Comparison of ENCODE assay signal across 7 cellular contexts in the genomic region with DNA sequence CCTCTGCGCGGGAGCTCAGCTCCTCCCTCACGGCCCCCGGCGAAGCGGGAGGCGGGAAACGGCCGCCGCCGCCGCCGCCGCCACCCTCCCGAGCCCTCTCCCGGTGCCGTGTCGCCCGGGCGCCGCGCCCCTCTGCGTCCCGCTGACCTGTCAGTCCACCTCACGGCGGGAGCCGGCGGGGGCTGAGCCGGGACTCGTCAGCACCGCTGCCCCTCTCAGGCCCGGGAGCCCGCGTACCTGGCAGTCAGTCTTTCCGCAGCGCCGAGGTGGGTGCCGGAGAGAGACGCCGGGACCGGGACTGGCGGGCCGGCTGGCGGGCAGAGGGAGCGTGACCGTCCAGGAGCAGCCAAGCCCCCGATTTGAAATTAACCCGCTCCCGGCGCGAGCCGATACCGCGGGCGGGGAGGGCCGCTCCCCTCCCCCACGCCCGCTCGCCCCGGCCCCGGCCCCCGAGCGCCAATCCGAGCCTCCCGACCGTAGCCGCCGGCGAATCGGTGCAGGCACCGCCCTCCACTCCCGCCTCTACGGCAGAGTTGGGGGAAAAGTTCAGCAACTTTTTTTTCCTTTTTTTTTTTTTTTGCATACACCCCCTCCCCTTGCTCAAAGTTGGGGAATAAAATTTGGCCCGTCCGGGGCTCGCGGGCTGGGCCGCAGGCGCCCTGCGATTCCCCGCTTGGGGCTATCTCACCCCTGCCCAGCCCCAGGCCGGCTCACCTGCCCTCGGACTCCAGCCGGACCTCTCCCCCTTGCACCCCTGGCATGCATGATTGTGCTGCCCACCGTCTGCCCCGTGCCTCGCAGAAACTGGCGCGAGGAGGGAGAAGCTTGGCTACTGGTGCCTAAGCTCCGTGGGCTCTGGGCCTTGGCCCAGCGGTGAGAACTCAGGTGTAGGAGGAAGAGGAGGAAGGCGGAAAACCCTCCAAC. TPM values are rescaled to one million over a fixed set of nuclear protein-coding genes. Genes with fewer than 3 reads are reported as not detected.
DNase-seq lines count a peak whose midpoint lies in the region; ATAC-seq, FAIRE-seq and TF ChIP-seq lines count a peak whose summit lies in the region.

No MANE protein-coding gene starts in this region.

- no peak for TF ChIP-seq CTCF in psoas muscle (IDR thresholded peaks at IDR 0.05)

- WGBS in psoas muscle, 3 donors: 1% methylated on average over 43 to 92 of the region's 92 CpGs

- intact Hi-C loops in psoas muscle (cut with DNase I): loop anchor here in 1 of 2 donors (10.0 kb wide), 1 partner anchor 57 kb away; no protein-coding TSS in a partner anchor

- H3K9me3 ChIP-seq in HUES48 (ENCODE audit: control insufficient read depth, insufficient read depth, low read length): no peaks in the 10 kb centered on the region
- no peaks in the 10 kb centered on the region for H3K9me3 ChIP-seq in psoas muscle

- FAIRE-seq in GM12892 (lab: Jason Lieb, UNC): peak; percentile 48

- DNase-seq in GM12892 (ENCODE audit: insufficient read length) (peak; percentile 74), glomerular visceral epithelial cell (ENCODE audit: extremely low spot score) (peak; percentile 46), psoas muscle (peak; percentile 36 to 65), anterior cingulate cortex (lab: John Stamatoyannopoulos, UW) (no peak)
- peak; percentile 3 for DNase-seq in activated CD4-positive, alpha-beta T cell treated with anti-CD3 and anti-CD28 coated beads, Interleukin-2, amount 50 U/mL, for 1 hour

- peaks cover 27% of the 10 kb centered on the region for H3K27me3 ChIP-seq in HUES48 (ENCODE audit: control insufficient read depth, insufficient read depth, low read length)
- peaks cover 0 to 27% (median 9%) of the 10 kb centered on the region in 3 donors for H3K27me3 ChIP-seq in psoas muscle (ENCODE audit: insufficient read depth in 3 of 3, low read length in 2 of 3)

- no peaks in the 10 kb centered on the region for H3K4me1 ChIP-seq in HUES48 (ENCODE audit: control insufficient read depth, insufficient read depth, low read length)
- peaks cover 10% of the 10 kb centered on the region for H3K4me1 ChIP-seq in psoas muscle

- ATAC-seq in GM21529 (IDR thresholded peaks at IDR 0.05; ENCODE audit: unreplicated experiment) (peak; percentile 40), psoas muscle (peak; percentile 4 to 32 (median 20))

- peak overlapping the region; percentile 72 for H3K4me3 ChIP-seq in HUES48 (ENCODE audit: low read depth, low read length)
- peak overlapping the region; percentile 81 for H3K4me3 ChIP-seq in psoas muscle

- H3K9ac ChIP-seq in HUES48 (ENCODE audit: low read depth, low read length): peak overlapping the region; percentile 82; the same call in 1 of the 2 replicates

- no peak; the same call in 1 of the 2 replicates for TF ChIP-seq POLR2A in GM12892 (IDR thresholded peaks at IDR 0.05; ENCODE audit: low read depth, low read length)

- H3K36me3 ChIP-seq in HUES48 (ENCODE audit: control insufficient read depth, insufficient read depth, low read length): peaks cover 29% of the 10 kb centered on the region
- no peaks in the 10 kb centered on the region for H3K36me3 ChIP-seq in psoas muscle (ENCODE audit: insufficient read depth in 1 of 2, low read depth in 1 of 2)

- H3K27ac ChIP-seq in HUES48 (ENCODE audit: low read depth, low read length): peak overlapping the region; percentile 85
- H3K27ac ChIP-seq in psoas muscle: no peak overlapping the region

RNA-seq across cellular contexts. Expression of a gene that starts 0.8 kb away (rescaled TPM):
- polyA plus RNA-seq in GM12892 (2012; ENCODE audit: missing spikeins): 10.2 TPM
- 10 to 100 TPM in 1 of 4 donors, 1 to 10 TPM in 3; 1.4 to 11.6 (median 3.9) TPM for total RNA-seq in psoas muscle
- polyA plus RNA-seq in psoas muscle: 1 to 10 TPM in 2 of 3 donors, under 1 TPM in 1; 1.00 to 1.5 (median 1.2) TPM

RNA-seq across cellular contexts. Expression of a gene that starts 39.7 kb away (rescaled TPM):
- polyA plus RNA-seq in GM12892 (2012; ENCODE audit: missing spikeins): not detected
- 1,000 to 10,000 TPM in 2 of 4 donors, 100 to 1,000 TPM in 2; 316 to 1,082 (median 863) TPM for total RNA-seq in psoas muscle
- 100 to 1,000 TPM in 2 of 3 donors, 10 to 100 TPM in 1; 35.9 to 856 (median 122) TPM for polyA plus RNA-seq in psoas muscle

Comparison
In these comparisons a context has a peak if more than half of its experiments do, and no peak if none do; other contexts are left out.
1. DNase-seq: peak in GM12892 (single experiment), activated CD4-positive, alpha-beta T cell treated with anti-CD3 and anti-CD28 coated beads, Interleukin-2, amount 50 U/mL, for 1 hour (single experiment), glomerular visceral epithelial cell (single experiment) and psoas muscle (2 of 2); none in anterior cingulate cortex (0 of 58).